In genomic region chr5:36066001-36066539, GRCh38 we compare ENCODE assay signal across 18 cellular contexts. TPM values are rescaled to one million over a fixed set of nuclear protein-coding genes. Genes with fewer than 3 reads are reported as not detected.
A peak's percentile ranks its signal among the peaks of the same experiment; 100 is the strongest.
DNase-seq lines count a peak whose midpoint lies in the region; ATAC-seq and TF ChIP-seq lines count a peak whose summit lies in the region.
"Had no signal": no experiment of that assay in that cellular context is flagged by ENCODE, and none has a peak within 500 bp of the region (broad histone marks: within the 10 kb centered on the region; RNA-seq: fewer than 3 reads in every experiment).

No MANE protein-coding gene starts in this region.

- TF ChIP-seq CTCF in Panc1 (IDR thresholded peaks at IDR 0.05) = no peak
- TF ChIP-seq CTCF in parathyroid adenoma (IDR thresholded peaks at IDR 0.05) = no peak

- no peak overlapping the region for H3K4me2 ChIP-seq in parathyroid adenoma (ENCODE audit: low read length)

- CTCF ChIA-PET in Panc1 (lab: Charles Lee) = interaction anchor here (1.6 kb wide), 1 partner anchor 13 kb away, joined by 3 read pairs; no protein-coding TSS in a partner anchor

- H3K27ac ChIP-seq in Panc1 (ENCODE audit: low read length) = no peak overlapping the region
- no peak overlapping the region for H3K27ac ChIP-seq in parathyroid adenoma
- H3K27ac ChIP-seq: colonic mucosa had no signal

- POLR2A ChIA-PET in Panc1 (lab: Charles Lee) = no interaction called here

- no TSS peak for BruUV-seq in Panc1 (replicated peaks; lab: Mats Ljungman, UMichigan)

- no peaks in the 10 kb centered on the region for H3K9me3 ChIP-seq in Panc1 (ENCODE audit: control insufficient read depth, insufficient read depth, low read depth, low read length)
- no peaks in the 10 kb centered on the region for H3K9me3 ChIP-seq in iPS-15b (ENCODE audit: control insufficient read depth, insufficient read depth, low read length)
- no peaks in the 10 kb centered on the region for H3K9me3 ChIP-seq in parathyroid adenoma (ENCODE audit: control insufficient read depth, low read length)
- H3K9me3 ChIP-seq: BE2C, colonic mucosa had no signal

- H2AFZ ChIP-seq in parathyroid adenoma = peak overlapping the region; percentile 66

- intact Hi-C loops in Panc1 (cut with micrococcal nuclease; ENCODE audit: unreplicated experiment) = no loop called here

- H3K79me2 ChIP-seq in parathyroid adenoma = no peaks in the 10 kb centered on the region

- H3K9ac ChIP-seq in iPS-15b (ENCODE audit: low read depth, low read length) (peak overlapping the region; percentile 70), parathyroid adenoma (no peak overlapping the region)

- peak overlapping the region; percentile 66 for H3K4me3 ChIP-seq in H7 (ENCODE audit: insufficient read depth, low read depth, low read length)
- peak overlapping the region in 1 of 2 experiments; percentile 12; a peak in 2 of 4 replicates for H3K4me3 ChIP-seq in Panc1 (ENCODE audit: low read depth in 2 of 2, low read length in 2 of 2)
- peak overlapping the region; percentile 78 for H3K4me3 ChIP-seq in iPS-15b (ENCODE audit: low read depth, low read length)
- H3K4me3 ChIP-seq in parathyroid adenoma (ENCODE audit: low read depth, low read length) = no peak overlapping the region
- H3K4me3 ChIP-seq: colonic mucosa had no signal

- H3K27me3 ChIP-seq in H7 (ENCODE audit: control insufficient read depth, insufficient read depth, low read length) (peaks cover 12% of the 10 kb centered on the region), Panc1 (ENCODE audit: control insufficient read depth, insufficient read depth, low read length) (peaks cover 21% of the 10 kb centered on the region), iPS-15b (ENCODE audit: control insufficient read depth, insufficient read depth, low read length) (peaks cover 9% of the 10 kb centered on the region), parathyroid adenoma (ENCODE audit: control insufficient read depth, insufficient read depth, low read length) (no peaks in the 10 kb centered on the region)
- H3K27me3 ChIP-seq: colonic mucosa had no signal

- DNase-seq in H7 (no peak), Panc1 (ENCODE audit: low read depth, low spot score) (no peak), kidney glomerular epithelial cell (lab: John Stamatoyannopoulos, UW) (no peak)
- no peak for DNase-seq in activated T-cell treated with anti-CD3 and anti-CD28 coated beads, Interleukin-2, amount 50 U/mL, for 1 hour
- DNase-seq: activated gamma-delta T cell treated with Interleukin-2 at 50 U/mL for 16 hours; aorta; colonic mucosa; head of caudate nucleus; left ventricle myocardium superior; naive thymus-derived CD4-positive, alpha-beta T cell; SHP77; stimulated activated CD4-positive, alpha-beta T cell treated with anti-CD3 and anti-CD28 coated beads, Interleukin-2, amount 100 ng/mL, for 48 hours had no signal

- in situ Hi-C loops in Panc1 (cut with HindIII; ENCODE audit: low pct_unique_long_range_greater_than_20kb, low sequenced_read_pairs) = no loop called here

- H3K4me1 ChIP-seq in Panc1 (ENCODE audit: control insufficient read depth, insufficient read depth, low read length) = no peaks in the 10 kb centered on the region; the same call in 1 of the 2 replicates
- peaks cover 4% of the 10 kb centered on the region for H3K4me1 ChIP-seq in iPS-15b (ENCODE audit: control insufficient read depth, insufficient read depth, low read length)
- no peaks in the 10 kb centered on the region for H3K4me1 ChIP-seq in parathyroid adenoma
- H3K4me1 ChIP-seq: BE2C, colonic mucosa had no signal

- 0 out of 2 replicates have a peak, but pooled peaks have one; percentile 34 for ATAC-seq in Panc1
- ATAC-seq in GM21381 (IDR thresholded peaks at IDR 0.05; ENCODE audit: unreplicated experiment) = no peak
- ATAC-seq: activated CD4-positive, CD25-positive, alpha-beta regulatory T cell treated with anti-CD3 and anti-CD28 coated beads, Interleukin-2, amount 50 U/mL, for 24 hours; left ventricle myocardium superior; naive thymus-derived CD4-positive, alpha-beta T cell; sciatic nerve had no signal

- H3K36me3 ChIP-seq in H7 (replicated peaks; ENCODE audit: control insufficient read depth, insufficient read depth, low read length) (no peaks in the 10 kb centered on the region), Panc1 (ENCODE audit: control insufficient read depth, insufficient read depth, low read length) (no peaks in the 10 kb centered on the region), iPS-15b (ENCODE audit: control insufficient read depth, insufficient read depth, low read length) (no peaks in the 10 kb centered on the region), parathyroid adenoma (ENCODE audit: control insufficient read depth, insufficient read depth, low read length) (no peaks in the 10 kb centered on the region)
- H3K36me3 ChIP-seq: BE2C, colonic mucosa had no signal

RNA-seq across cellular contexts. Expression of gene UGT3A2, which starts 0.6 kb away (rescaled TPM):
- total RNA-seq in H7 (2014; rRNA removed; shearing (Covaris generic)) = 4.7 and 6.5 TPM in 2 replicates
- total RNA-seq in Panc1 (2021; ENCODE audit: unreplicated experiment) = 0.10 TPM
- polyA plus RNA-seq in Panc1 (2012; ENCODE audit: insufficient read length) = not detected
- total RNA-seq: aorta, colonic mucosa, left ventricle myocardium superior, sciatic nerve had no signal
- polyA plus RNA-seq: aorta had no signal
